In the genomic region with DNA sequence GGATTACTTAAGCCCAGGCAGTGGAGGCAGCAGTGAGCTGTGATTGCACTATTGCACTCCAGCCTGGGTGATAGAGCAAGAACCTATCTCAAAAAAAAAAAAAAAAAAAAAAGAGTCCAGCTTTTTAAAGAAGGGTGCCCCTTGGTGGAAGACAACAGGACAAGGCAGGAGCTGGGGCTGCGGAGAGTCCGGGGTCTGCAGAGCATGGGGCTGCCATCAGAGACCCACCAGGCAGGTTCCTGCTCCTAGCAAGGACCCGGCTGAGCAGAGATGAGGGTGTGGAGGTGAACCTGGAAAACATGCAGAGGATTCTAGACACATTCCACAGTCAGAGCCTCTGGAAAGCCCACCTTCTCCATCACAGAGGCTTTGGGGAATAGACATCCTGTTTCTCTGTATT, we compare ENCODE assay signal across 13 cellular contexts. TPM values are rescaled to one million over a fixed set of nuclear protein-coding genes. Genes with fewer than 3 reads are reported as not detected.
DNase-seq lines count a peak whose midpoint lies in the region; ATAC-seq and TF ChIP-seq lines count a peak whose summit lies in the region.
"Had no signal": no experiment of that assay in that cellular context is flagged by ENCODE, and none has a peak within 500 bp of the region (broad histone marks: within the 10 kb centered on the region; RNA-seq: fewer than 3 reads in every experiment).

No MANE protein-coding gene starts in this region.

- H3K27me3 ChIP-seq in right cardiac atrium (ENCODE audit: control insufficient read depth, insufficient read depth) = no peaks in the 10 kb centered on the region
- no peaks in the 10 kb centered on the region for H3K27me3 ChIP-seq in neutrophil
- H3K27me3 ChIP-seq: body of pancreas had no signal

- no peaks in the 10 kb centered on the region for H3K27me3 Mint-ChIP-seq in chondrocyte (ENCODE audit: low read depth)
- H3K27me3 Mint-ChIP-seq: progenitor cell of endocrine pancreas had no signal

- H3K27ac ChIP-seq in right cardiac atrium (ENCODE audit: low read length) = peak overlapping the region; percentile 94
- H3K27ac ChIP-seq in neutrophil = peak overlapping the region; percentile 96
- H3K27ac ChIP-seq: HL-60 had no signal

- peaks cover 13% of the 10 kb centered on the region for H3K4me1 Mint-ChIP-seq in chondrocyte (ENCODE audit: low read depth)

- no peak overlapping the region for H3K27ac Mint-ChIP-seq in chondrocyte (ENCODE audit: unreplicated experiment)
- H3K27ac Mint-ChIP-seq: activated CD8-positive, alpha-beta T cell treated with anti-CD3 and anti-CD28 coated beads, Interleukin-2, amount 10 ng/mL, durations not matched to agents 7 days and 5 days had no signal

- no peak overlapping the region for H3K4me3 ChIP-seq in right cardiac atrium (ENCODE audit: low read length)
- peak overlapping the region; percentile 43 to 53 for H3K4me3 ChIP-seq in neutrophil (ENCODE audit: low read depth in 1 of 2, low read length in 1 of 2)
- H3K4me3 ChIP-seq: body of pancreas had no signal

- no peaks in the 10 kb centered on the region for H3K36me3 Mint-ChIP-seq in chondrocyte (ENCODE audit: low read depth)

- H3K36me3 ChIP-seq in neutrophil = no peaks in the 10 kb centered on the region

- 81% methylated on average over 3 of the region's 3 CpGs for WGBS in right cardiac atrium

- H3K9me3 Mint-ChIP-seq in chondrocyte (ENCODE audit: low read depth) = peaks cover 8% of the 10 kb centered on the region

- ATAC-seq in right cardiac atrium = peak; percentile 15 to 27
- no peak for ATAC-seq in GM21576 (IDR thresholded peaks at IDR 0.05; ENCODE audit: unreplicated experiment)
- ATAC-seq in GM19452 (IDR thresholded peaks at IDR 0.05; ENCODE audit: unreplicated experiment) = no peak
- ATAC-seq: activated CD8-positive, alpha-beta T cell treated with anti-CD3 and anti-CD28 coated beads, Interleukin-2, amount 10 ng/mL, durations not matched to agents 7 days and 5 days had no signal

- no peak overlapping the region for H3K4me3 Mint-ChIP-seq in chondrocyte (ENCODE audit: unreplicated experiment)
- H3K4me3 Mint-ChIP-seq: activated CD8-positive, alpha-beta T cell treated with anti-CD3 and anti-CD28 coated beads, Interleukin-2, amount 10 ng/mL, durations not matched to agents 7 days and 5 days had no signal

- DNase-seq in chondrocyte (ENCODE audit: low spot score) (no peak), right cardiac atrium (no peak), KG1 (lab: John Stamatoyannopoulos, UW) (no peak), SIG-M5 (lab: John Stamatoyannopoulos, UW) (no peak)
- DNase-seq: activated CD8-positive, alpha-beta T cell treated with anti-CD3 and anti-CD28 coated beads, Interleukin-2, amount 10 ng/mL, durations not matched to agents 7 days and 5 days; GF-D8; NCI-H2081 treated with DMSO at 0.1 percent for 48 hours had no signal

- TF ChIP-seq CTCF in chondrocyte (IDR thresholded peaks at IDR 0.05) (peak; percentile 21), neutrophil (IDR thresholded peaks at IDR 0.05) (no peak)

- intact Hi-C loops in right cardiac atrium (cut with DNase I) = no loop called here

- no peaks in the 10 kb centered on the region for H3K9me3 ChIP-seq in right cardiac atrium (ENCODE audit: control insufficient read depth, low read length)
- H3K9me3 ChIP-seq in neutrophil = no peaks in the 10 kb centered on the region
- H3K9me3 ChIP-seq: body of pancreas had no signal

- H3K4me1 ChIP-seq in right cardiac atrium (ENCODE audit: control insufficient read depth, insufficient read depth, low read length) (peaks cover 6% of the 10 kb centered on the region), neutrophil (ENCODE audit: control insufficient read depth in 1 of 2, insufficient read depth in 1 of 2, low read depth in 1 of 2, low read length in 1 of 2) (peaks cover 45 to 57% of the 10 kb centered on the region in 2 experiments)
- H3K4me1 ChIP-seq: body of pancreas had no signal

RNA-seq across cellular contexts. Expression of a gene that starts 21.0 kb away (rescaled TPM):
- total RNA-seq in chondrocyte = 9.7 to 11.0 TPM (median 10.0 TPM) in 3 replicates
- 10 to 100 TPM; 54.3 to 73.1 (median 65.9) TPM for total RNA-seq in right cardiac atrium
- polyA plus RNA-seq in right cardiac atrium = 28.1 TPM

RNA-seq across cellular contexts. Expression of a gene that starts 48.5 kb away (rescaled TPM):
- 56.0 to 61.9 TPM (median 56.7 TPM) in 3 replicates for total RNA-seq in chondrocyte
- 10 to 100 TPM; 43.5 to 61.2 (median 51.5) TPM for total RNA-seq in right cardiac atrium
- polyA plus RNA-seq in right cardiac atrium = 22.0 TPM

Comparison
In these comparisons a context has a peak if more than half of its experiments do, and no peak if none do; other contexts are left out.
1. ATAC-seq: peak in right cardiac atrium (2 of 2); none in GM21576 (single experiment) and GM19452 (single experiment).